ENCODE assay signal across 13 cellular contexts in the genomic region with DNA sequence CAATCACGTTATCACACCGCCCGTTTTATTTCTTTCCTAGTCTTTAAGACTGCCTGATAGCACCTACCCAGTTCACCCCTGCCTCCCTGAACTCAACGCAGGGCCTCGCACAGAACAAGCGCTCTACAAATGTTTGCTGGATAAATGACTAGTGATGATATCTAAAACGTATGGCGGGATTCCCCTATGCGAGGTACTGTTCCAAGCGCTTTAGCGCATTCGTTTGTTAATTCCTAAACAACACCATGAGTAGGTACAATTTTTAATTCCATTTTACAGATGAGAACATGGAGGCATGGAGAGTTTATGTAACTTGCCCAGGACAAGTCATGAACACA. TPM values are rescaled to one million over a fixed set of nuclear protein-coding genes. Genes with fewer than 3 reads are reported as not detected.
DNase-seq lines count a peak whose midpoint lies in the region; ATAC-seq and TF ChIP-seq lines count a peak whose summit lies in the region.
"Had no signal": no experiment of that assay in that cellular context is flagged by ENCODE, and none has a peak within 500 bp of the region (broad histone marks: within the 10 kb centered on the region; RNA-seq: fewer than 3 reads in every experiment).

No MANE protein-coding gene starts in this region.

- no peak for TF ChIP-seq POLR2A in suprapubic skin (IDR thresholded peaks at IDR 0.05)

- H3K27ac ChIP-seq in suprapubic skin, result no peak overlapping the region
- no peak overlapping the region for H3K27ac ChIP-seq in left lung

- WGBS in suprapubic skin, result 12% methylated on average over 12 of the region's 12 CpGs

- no peaks in the 10 kb centered on the region for H3K36me3 ChIP-seq in suprapubic skin
- H3K36me3 ChIP-seq in left lung, result no peaks in the 10 kb centered on the region
- H3K36me3 ChIP-seq: BE2C had no signal

- H3K27ac Mint-ChIP-seq in activated naive CD4-positive, alpha-beta T cell treated with anti-CD3 and anti-CD28 coated beads, Interleukin-2, amount 10 ng/mL, durations not matched to agents 7 days and 5 days, result no peak overlapping the region
- peak overlapping the region; percentile 43 for H3K27ac Mint-ChIP-seq in activated T-helper 1 cell treated with anti-CD3 and anti-CD28 coated beads, Interleukin-12 subunit alpha, Interleukin-12 subunit beta, Interleukin-2, Interleukin-4 antibody, amounts not matched to agents 30 ng/mL and 10 ng/mL and 1 ng/mL, durations not matched to agents 14 hours and 24 hours and 36 hours
- H3K27ac Mint-ChIP-seq: HFFc6 had no signal

- TF ChIP-seq EP300 in suprapubic skin (IDR thresholded peaks at IDR 0.05), result no peak

- H3K36me3 Mint-ChIP-seq in activated naive CD4-positive, alpha-beta T cell treated with anti-CD3 and anti-CD28 coated beads, Interleukin-2, amount 10 ng/mL, durations not matched to agents 7 days and 5 days, result no peaks in the 10 kb centered on the region
- no peaks in the 10 kb centered on the region for H3K36me3 Mint-ChIP-seq in activated T-helper 1 cell treated with anti-CD3 and anti-CD28 coated beads, Interleukin-12 subunit alpha, Interleukin-12 subunit beta, Interleukin-2, Interleukin-4 antibody, amounts not matched to agents 30 ng/mL and 10 ng/mL and 1 ng/mL, durations not matched to agents 14 hours and 24 hours and 36 hours (ENCODE audit: low read depth)

- no peaks in the 10 kb centered on the region for H3K9me3 Mint-ChIP-seq in activated naive CD4-positive, alpha-beta T cell treated with anti-CD3 and anti-CD28 coated beads, Interleukin-2, amount 10 ng/mL, durations not matched to agents 7 days and 5 days
- no peaks in the 10 kb centered on the region for H3K9me3 Mint-ChIP-seq in activated T-helper 1 cell treated with anti-CD3 and anti-CD28 coated beads, Interleukin-12 subunit alpha, Interleukin-12 subunit beta, Interleukin-2, Interleukin-4 antibody, amounts not matched to agents 30 ng/mL and 10 ng/mL and 1 ng/mL, durations not matched to agents 14 hours and 24 hours and 36 hours

- peaks cover 79% of the 10 kb centered on the region for H3K27me3 Mint-ChIP-seq in activated naive CD4-positive, alpha-beta T cell treated with anti-CD3 and anti-CD28 coated beads, Interleukin-2, amount 10 ng/mL, durations not matched to agents 7 days and 5 days
- peaks cover 63% of the 10 kb centered on the region for H3K27me3 Mint-ChIP-seq in activated T-helper 1 cell treated with anti-CD3 and anti-CD28 coated beads, Interleukin-12 subunit alpha, Interleukin-12 subunit beta, Interleukin-2, Interleukin-4 antibody, amounts not matched to agents 30 ng/mL and 10 ng/mL and 1 ng/mL, durations not matched to agents 14 hours and 24 hours and 36 hours (ENCODE audit: insufficient read depth)

- peaks cover 91% of the 10 kb centered on the region for H3K27me3 ChIP-seq in suprapubic skin
- peaks cover 70 to 99% of the 10 kb centered on the region in 2 donors for H3K27me3 ChIP-seq in left lung

- peak overlapping the region; percentile 16 for H3K4me3 Mint-ChIP-seq in activated naive CD4-positive, alpha-beta T cell treated with anti-CD3 and anti-CD28 coated beads, Interleukin-2, amount 10 ng/mL, durations not matched to agents 7 days and 5 days
- H3K4me3 Mint-ChIP-seq in activated T-helper 1 cell treated with anti-CD3 and anti-CD28 coated beads, Interleukin-12 subunit alpha, Interleukin-12 subunit beta, Interleukin-2, Interleukin-4 antibody, amounts not matched to agents 30 ng/mL and 10 ng/mL and 1 ng/mL, durations not matched to agents 14 hours and 24 hours and 36 hours, result no peak overlapping the region
- H3K4me3 Mint-ChIP-seq: HFFc6 had no signal

- intact Hi-C loops in activated T-helper 1 cell treated with anti-CD3 and anti-CD28 coated beads, Interleukin-12 subunit alpha, Interleukin-12 subunit beta, Interleukin-2, Interleukin-4 antibody, amounts not matched to agents 30 ng/mL and 10 ng/mL and 1 ng/mL, durations not matched to agents 14 hours and 24 hours and 36 hours (cut with micrococcal nuclease), result no loop called here
- intact Hi-C loops in left lung (cut with DNase I), result no loop called here

- no peaks in the 10 kb centered on the region for H3K9me3 ChIP-seq in suprapubic skin
- no peaks in the 10 kb centered on the region for H3K9me3 ChIP-seq in left lung

- H3K4me1 ChIP-seq in suprapubic skin (peaks cover 16% of the 10 kb centered on the region), left lung (peaks cover 2 to 20% of the 10 kb centered on the region in 2 donors)
- H3K4me1 ChIP-seq: BE2C had no signal

- no peak for DNase-seq in activated naive CD4-positive, alpha-beta T cell treated with anti-CD3 and anti-CD28 coated beads, Interleukin-2, amount 10 ng/mL, durations not matched to agents 7 days and 5 days
- no peak for DNase-seq in activated naive CD4-positive, alpha-beta T cell treated with Interleukin-2 at 50 U/mL for 16 hours
- DNase-seq in activated T-helper 1 cell treated with anti-CD3 and anti-CD28 coated beads, Interleukin-12 subunit alpha, Interleukin-12 subunit beta, Interleukin-2, Interleukin-4 antibody, amounts not matched to agents 30 ng/mL and 10 ng/mL and 1 ng/mL, durations not matched to agents 14 hours and 24 hours and 36 hours (ENCODE audit: low spot score), result no peak
- DNase-seq in left kidney (ENCODE audit: low read depth, low spot score), result peak; percentile 18
- no peak for DNase-seq in suprapubic skin (ENCODE audit: low spot score in 2 of 2)
- DNase-seq in left lung, result no peak
- no peak for DNase-seq in inferior parietal cortex (ENCODE audit: extremely low spot score)
- DNase-seq: BE2C; effector CD8-positive, alpha-beta T cell; HFFc6; NCI-H1105 treated with DMSO at 0.1 percent for 48 hours; T1000 had no signal

- H3K4me3 ChIP-seq in suprapubic skin (peak overlapping the region; percentile 32), left lung (no peak overlapping the region)

- CTCF ChIA-PET in activated naive CD4-positive, alpha-beta T cell treated with anti-CD3 and anti-CD28 coated beads, Interleukin-2, amount 10 ng/mL, durations not matched to agents 7 days and 5 days (lab: Charles Lee), result no interaction called here

- H3K4me1 Mint-ChIP-seq in activated naive CD4-positive, alpha-beta T cell treated with anti-CD3 and anti-CD28 coated beads, Interleukin-2, amount 10 ng/mL, durations not matched to agents 7 days and 5 days, result peaks cover 10% of the 10 kb centered on the region
- peaks cover 4% of the 10 kb centered on the region for H3K4me1 Mint-ChIP-seq in activated T-helper 1 cell treated with anti-CD3 and anti-CD28 coated beads, Interleukin-12 subunit alpha, Interleukin-12 subunit beta, Interleukin-2, Interleukin-4 antibody, amounts not matched to agents 30 ng/mL and 10 ng/mL and 1 ng/mL, durations not matched to agents 14 hours and 24 hours and 36 hours (ENCODE audit: low read depth)

- TF ChIP-seq CTCF in suprapubic skin (IDR thresholded peaks at IDR 0.05) (no peak), left lung (IDR thresholded peaks at IDR 0.05) (no peak)

- ATAC-seq in left lung (no peak), GM18502 (IDR thresholded peaks at IDR 0.05; ENCODE audit: poor library complexity, unreplicated experiment) (no peak)

RNA-seq across cellular contexts. Expression of a gene that starts 6.6 kb away (rescaled TPM):
- not detected in 2 replicates for total RNA-seq in activated T-helper 1 cell treated with anti-CD3 and anti-CD28 coated beads, Interleukin-12 subunit alpha, Interleukin-12 subunit beta, Interleukin-2, Interleukin-4 antibody, amounts not matched to agents 30 ng/mL and 10 ng/mL and 1 ng/mL, durations not matched to agents 14 hours and 24 hours and 36 hours
- total RNA-seq in suprapubic skin, result under 1 TPM in 1 of 4 donors, not detected in 3; 0.19 TPM
- total RNA-seq in left lung, result not detected
